13 cellular contexts compared by ENCODE assay signal in genomic region chr4:34422472-34422871, GRCh38.
DNase-seq lines count a peak whose midpoint lies in the region; ATAC-seq, FAIRE-seq and TF ChIP-seq lines count a peak whose summit lies in the region.
"Had no signal": no experiment of that assay in that cellular context is flagged by ENCODE, and none has a peak within 500 bp of the region (broad histone marks: within the 10 kb centered on the region; RNA-seq: fewer than 3 reads in every experiment).

No MANE protein-coding gene starts in this region.

- no peaks in the 10 kb centered on the region for H3K9me3 Mint-ChIP-seq in progenitor cell of endocrine pancreas (ENCODE audit: low read depth)

- no peak for FAIRE-seq in D721Med (lab: Jason Lieb, UNC)

- H3K27me3 Mint-ChIP-seq in progenitor cell of endocrine pancreas, result no peaks in the 10 kb centered on the region

- DNase-seq in D721Med (ENCODE audit: insufficient read length, low spot score) (no peak), LHCN-M2 (ENCODE audit: low read depth) (peak; percentile 50), astrocyte of the hippocampus (ENCODE audit: low read depth, low spot score) (peak; percentile 2), medulla oblongata (ENCODE audit: extremely low spot score) (peak; percentile 7), nucleus accumbens (lab: John Stamatoyannopoulos, UW) (no peak), progenitor cell of endocrine pancreas (ENCODE audit: low spot score, unreplicated experiment) (no peak)
- DNase-seq in activated CD8-positive, alpha-beta memory T cell treated with anti-CD3 and anti-CD28 coated beads, Interleukin-2, amount 50 U/mL, for 48 hours, result no peak
- DNase-seq: amniotic stem cell; islet precursor cell; natural killer cell; stimulated activated CD8-positive, alpha-beta memory T cell treated with anti-CD3 and anti-CD28 coated beads, Interleukin-4, amount 100 ng/mL, for 48 hours; T-helper 9 cell had no signal

- H3K4me3 Mint-ChIP-seq in progenitor cell of endocrine pancreas (ENCODE audit: low read depth), result no peak overlapping the region
- H3K4me3 Mint-ChIP-seq: natural killer cell had no signal

- no peaks in the 10 kb centered on the region for H3K36me3 Mint-ChIP-seq in progenitor cell of endocrine pancreas (ENCODE audit: insufficient read depth)
- H3K36me3 Mint-ChIP-seq: natural killer cell had no signal

- H3K27ac Mint-ChIP-seq in progenitor cell of endocrine pancreas, result no peak overlapping the region
- H3K27ac Mint-ChIP-seq: natural killer cell had no signal

- no peaks in the 10 kb centered on the region for H3K4me1 Mint-ChIP-seq in progenitor cell of endocrine pancreas (ENCODE audit: low read depth)
- H3K4me1 Mint-ChIP-seq: natural killer cell had no signal

- TF ChIP-seq CTCF in D721Med (IDR thresholded peaks at IDR 0.05; ENCODE audit: insufficient read depth, missing control alignments), result peak; percentile 50
- TF ChIP-seq CTCF in progenitor cell of endocrine pancreas (IDR thresholded peaks at IDR 0.05; ENCODE audit: unreplicated experiment), result no peak

- no peak for ATAC-seq in GM19023 (IDR thresholded peaks at IDR 0.05; ENCODE audit: unreplicated experiment)
- ATAC-seq: natural killer cell had no signal

Comparison
In these comparisons a context has a peak if more than half of its experiments do, and no peak if none do; other contexts are left out.
1. DNase-seq: peak in LHCN-M2 (single experiment), astrocyte of the hippocampus (single experiment) and medulla oblongata (single experiment); none in D721Med (single experiment), nucleus accumbens (0 of 56), activated CD8-positive, alpha-beta memory T cell treated with anti-CD3 and anti-CD28 coated beads, Interleukin-2, amount 50 U/mL, for 48 hours (single experiment) and progenitor cell of endocrine pancreas (single experiment).